ENCODE assay signal across 1 cellular context in genomic region chr20:62192635-62193034, GRCh38.
TF ChIP-seq lines count a peak whose summit lies in the region.

No MANE protein-coding gene starts in this region.

TF ChIP-seq in H1, 55 proteins besides CTCF, POLR2A, EP300 and RAD21:
- TF ChIP-seq CTBP2 (IDR thresholded peaks at IDR 0.05; ENCODE audit: borderline replicate concordance, insufficient read depth, insufficient read length, low read length) (no peak), ASH2L (IDR thresholded peaks at IDR 0.05; ENCODE audit: low read length) (no peak), KDM5A (IDR thresholded peaks at IDR 0.05; ENCODE audit: low read length) (no peak), SUZ12 (IDR thresholded peaks at IDR 0.05; ENCODE audit: low read length) (no peak), RNF2 (IDR thresholded peaks at IDR 0.05; ENCODE audit: borderline replicate concordance, low read depth, low read length, missing control alignments, poor library complexity, severe bottlenecking) (no peak), RXRA (IDR thresholded peaks at IDR 0.05; ENCODE audit: insufficient read depth, low read depth, low read length) (no peak), CHD2 (IDR thresholded peaks at IDR 0.05; ENCODE audit: low read length) (no peak), RBBP5 (IDR thresholded peaks at IDR 0.05; ENCODE audit: borderline replicate concordance, low read depth, low read length) (no peak), ZNF274 (IDR thresholded peaks at IDR 0.05; ENCODE audit: borderline replicate concordance, extremely low read depth, low read length) (no peak), TAF1 (IDR thresholded peaks at IDR 0.05; ENCODE audit: low read depth, low read length) (no peak), USF2 (IDR thresholded peaks at IDR 0.05; ENCODE audit: low read length) (no peak), CHD7 (IDR thresholded peaks at IDR 0.05; ENCODE audit: insufficient replicate concordance, low read length) (no peak), EZH2 (IDR thresholded peaks at IDR 0.05; ENCODE audit: low read depth, low read length, severe bottlenecking) (no peak), HDAC6 (IDR thresholded peaks at IDR 0.05; ENCODE audit: low read depth, low read length) (no peak), MAX (IDR thresholded peaks at IDR 0.05) (no peak), TAF7 (optimal IDR thresholded peaks at IDR 0.05; ENCODE audit: borderline replicate concordance, low read depth, low read length) (no peak), SIN3A (conservative IDR thresholded peaks at IDR 0.05 in 1 of 2, IDR thresholded peaks at IDR 0.05 in 1 of 2; ENCODE audit: low read depth in 1 of 2, low read length in 2 of 2) (no peak), TEAD4 (IDR thresholded peaks at IDR 0.05; ENCODE audit: low read depth, low read length) (no peak), TCF12 (IDR thresholded peaks at IDR 0.05; ENCODE audit: low read depth, low read length) (no peak)
TF ChIP-seq in H1: peak in this region for 0.
